ENCODE assay signal across 8 cellular contexts in the genomic region with DNA sequence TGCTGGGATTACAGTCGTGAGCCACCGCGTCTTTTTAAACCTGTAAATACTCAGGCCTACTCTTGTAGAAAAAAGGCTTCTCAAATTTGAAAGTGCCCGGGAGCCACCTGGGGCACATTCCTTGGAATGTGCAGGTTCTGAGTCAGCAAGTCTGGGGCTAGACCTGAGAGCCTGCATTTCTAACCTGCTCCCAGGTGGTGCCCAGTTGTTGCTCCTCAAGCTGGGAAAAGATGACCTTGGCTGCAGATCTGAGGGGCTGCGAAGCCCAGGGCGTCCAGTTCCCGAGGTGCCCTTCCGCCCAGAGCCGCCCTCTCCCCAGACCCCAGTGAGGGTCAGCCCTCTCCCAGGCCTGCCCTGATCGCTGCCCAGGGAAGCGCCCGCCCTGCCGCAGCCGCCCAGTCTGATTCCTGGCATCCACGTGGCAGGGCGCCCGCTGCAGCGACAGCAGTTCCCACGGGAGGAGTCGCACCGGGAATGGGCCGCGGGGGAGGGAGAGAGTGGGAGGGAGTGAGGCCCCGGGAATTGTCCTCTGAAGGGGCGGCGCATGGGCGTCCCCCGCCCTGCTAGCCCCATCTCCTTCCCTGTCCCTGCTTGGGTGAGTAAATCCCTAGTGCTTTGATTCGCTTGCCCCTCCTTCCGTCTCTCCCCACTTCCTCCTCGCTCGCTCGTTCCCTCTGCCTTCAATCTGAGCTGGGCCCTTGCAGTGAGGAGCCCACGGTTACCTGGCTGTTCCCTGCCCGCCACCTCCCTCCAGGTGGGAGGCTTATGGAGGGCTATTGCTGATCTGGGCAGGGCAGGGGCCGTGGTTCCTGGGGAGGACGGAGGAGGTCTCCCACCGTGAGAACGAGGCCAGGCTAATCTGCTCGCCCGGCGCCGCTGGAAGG. TPM values are rescaled to one million over a fixed set of nuclear protein-coding genes. Genes with fewer than 3 reads are reported as not detected.
DNase-seq lines count a peak whose midpoint lies in the region; ATAC-seq and TF ChIP-seq lines count a peak whose summit lies in the region.

No MANE protein-coding gene starts in this region.

- peak in 1 of 4 donors; percentile 19 for TF ChIP-seq POLR2A in esophagus squamous epithelium (IDR thresholded peaks at IDR 0.05)

- H3K4me1 ChIP-seq in esophagus squamous epithelium, result peaks cover 17 to 65% (median 38%) of the 10 kb centered on the region in 3 donors
- H3K4me1 ChIP-seq in mucosa of stomach (ENCODE audit: control insufficient read depth, insufficient read depth, low read length), result peaks cover 40% of the 10 kb centered on the region

- ATAC-seq in GM19324 (IDR thresholded peaks at IDR 0.05; ENCODE audit: low FRiP score, unreplicated experiment) (no peak), GM19023 (IDR thresholded peaks at IDR 0.05; ENCODE audit: unreplicated experiment) (no peak), GM21717 (IDR thresholded peaks at IDR 0.05; ENCODE audit: unreplicated experiment) (no peak)

- no peaks in the 10 kb centered on the region for H3K36me3 ChIP-seq in esophagus squamous epithelium
- no peaks in the 10 kb centered on the region for H3K36me3 ChIP-seq in mucosa of stomach (ENCODE audit: control insufficient read depth, insufficient read depth, low read length)

- 15% methylated on average over 11 of the region's 43 CpGs; no CpG with 5 or more reads in 1 of the 2 donors for WGBS in esophagus squamous epithelium, 2 donors

- peak overlapping the region; percentile 72 for H3K9ac ChIP-seq in mucosa of stomach (ENCODE audit: low read length)

- DNase-seq in COLO668 (lab: John Stamatoyannopoulos, UW; ENCODE audit: unreplicated experiment), result peak; percentile 86
- DNase-seq in NOMO-1 treated with DMSO at 0.1 percent for 48 hours (lab: John Stamatoyannopoulos, UW; ENCODE audit: unreplicated experiment), result peak; percentile 27
- DNase-seq in esophagus squamous epithelium (lab: John Stamatoyannopoulos, UW), result no peak
- DNase-seq in stimulated activated CD4-positive, alpha-beta T cell treated with anti-CD3 and anti-CD28 coated beads, Interleukin-2, amount 100 ng/mL, for 24 hours, result no peak

- no peak for TF ChIP-seq CTCF in esophagus squamous epithelium (IDR thresholded peaks at IDR 0.05)

- H3K27me3 ChIP-seq in esophagus squamous epithelium, result no peaks in the 10 kb centered on the region
- no peaks in the 10 kb centered on the region for H3K27me3 ChIP-seq in mucosa of stomach (ENCODE audit: control insufficient read depth, insufficient read depth, low read length)

- peak overlapping the region; percentile 18 to 63 (median 32) for H3K4me3 ChIP-seq in esophagus squamous epithelium
- peak overlapping the region; percentile 36 for H3K4me3 ChIP-seq in mucosa of stomach (ENCODE audit: low read length)

- peak overlapping the region; percentile 86 to 94 (median 92) for H3K27ac ChIP-seq in esophagus squamous epithelium

- intact Hi-C loops in esophagus squamous epithelium (cut with DNase I), result loop anchor here (5.0 kb wide), 1 partner anchor 34 kb away; no protein-coding TSS in a partner anchor

- H3K9me3 ChIP-seq in esophagus squamous epithelium (no peaks in the 10 kb centered on the region), mucosa of stomach (ENCODE audit: control insufficient read depth, low read length) (no peaks in the 10 kb centered on the region)

RNA-seq across cellular contexts. Expression of gene TENT5B, which starts 18.8 kb away (rescaled TPM):
- 100 to 1,000 TPM in 3 of 4 donors, 10 to 100 TPM in 1; 76.9 to 263 (median 112) TPM for total RNA-seq in esophagus squamous epithelium

RNA-seq across cellular contexts. Expression of gene TRNP1, which starts 38.0 kb away (rescaled TPM):
- 100 to 1,000 TPM in 1 of 4 donors, 10 to 100 TPM in 3; 26.9 to 208 (median 64.5) TPM for total RNA-seq in esophagus squamous epithelium

Comparison
In these comparisons a context has a peak if more than half of its experiments do, and no peak if none do; other contexts are left out.
1. DNase-seq: peak in COLO668 (single experiment) and NOMO-1 treated with DMSO at 0.1 percent for 48 hours (single experiment); none in esophagus squamous epithelium (single experiment) and stimulated activated CD4-positive, alpha-beta T cell treated with anti-CD3 and anti-CD28 coated beads, Interleukin-2, amount 100 ng/mL, for 24 hours (0 of 2).